In the genomic region with DNA sequence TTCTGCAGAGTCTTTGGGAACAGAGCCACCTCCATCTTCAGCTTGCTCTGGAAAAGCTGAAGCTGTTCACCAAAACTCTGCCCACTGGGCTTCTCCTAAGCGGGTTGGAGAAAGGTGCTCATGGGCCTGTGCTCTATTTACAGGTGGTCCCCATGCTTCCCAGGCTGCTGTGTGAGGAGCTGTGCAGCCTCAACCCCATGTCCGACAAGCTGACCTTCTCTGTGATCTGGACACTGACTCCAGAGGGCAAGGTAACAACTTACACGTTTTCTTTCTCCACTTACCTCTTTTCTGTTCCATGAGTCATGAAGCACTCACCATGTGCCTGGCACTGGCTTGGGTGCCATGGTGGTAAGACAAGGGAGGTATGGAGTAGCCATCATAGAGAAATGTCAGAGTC, we compare ENCODE assay signal across 8 cellular contexts.
"Had no signal": no experiment of that assay in that cellular context is flagged by ENCODE, and none has a peak within 500 bp of the region (broad histone marks: within the 10 kb centered on the region; RNA-seq: fewer than 3 reads in every experiment).

No MANE protein-coding gene starts in this region.

- H3K27ac ChIP-seq: GM23248 had no signal

- H3K27me3 Mint-ChIP-seq: IgD-negative memory B cell had no signal

- H3K9me3 ChIP-seq: HAP-1 had no signal

- H3K9ac ChIP-seq: GM23248 had no signal

- H2AFZ ChIP-seq: GM23248 had no signal

- H3K36me3 ChIP-seq: HAP-1 had no signal

- ATAC-seq: HCT116 had no signal

- H3K4me3 ChIP-seq: GM23248, HAP-1 had no signal

- FAIRE-seq: HTR-8/SVneo had no signal

- H3K27ac Mint-ChIP-seq: HFFc6, IgD-negative memory B cell had no signal

- H3K4me1 ChIP-seq: HAP-1 had no signal

- H3K9me3 Mint-ChIP-seq: HFFc6, IgD-negative memory B cell had no signal

- H3K4me3 Mint-ChIP-seq: HFFc6, IgD-negative memory B cell had no signal

- DNase-seq: GM23248, GOT3, H7, HFFc6 had no signal
